ENCODE assay signal across 28 cellular contexts in genomic region chr13:52664269-52664668, GRCh38.
"Had no signal": no experiment of that assay in that cellular context is flagged by ENCODE, and none has a peak within 500 bp of the region (broad histone marks: within the 10 kb centered on the region; RNA-seq: fewer than 3 reads in every experiment).

No MANE protein-coding gene starts in this region.

- H3K27ac ChIP-seq: left ventricle myocardium inferior, neural progenitor cell, neutrophil, parathyroid adenoma, psoas muscle, right atrium auricular region, skin epidermis, stomach, testis, thyroid gland, transverse colon, upper lobe of left lung, vagina had no signal

- DNase-seq: islet precursor cell; left ventricle myocardium inferior; mesendoderm; naive B cell; natural killer cell; nephron progenitor cell; occipital lobe; psoas muscle; stimulated activated CD4-positive, alpha-beta T cell treated with anti-CD3 and anti-CD28 coated beads, Interleukin-12 subunit alpha, Interleukin-12 subunit beta, amount 100 ng/mL, for 4 hours; stimulated activated CD4-positive, alpha-beta T cell treated with anti-CD3 and anti-CD28 coated beads, Interleukin-15, amount 100 ng/mL, for 24 hours; stimulated activated CD4-positive, alpha-beta T cell treated with anti-CD3 and anti-CD28 coated beads, Interleukin-2, amount 100 ng/mL, for 24 hours; stimulated activated CD4-positive, alpha-beta T cell treated with anti-CD3 and anti-CD28 coated beads, Interleukin-4, amount 100 ng/mL, for 1 hour; stimulated activated naive B cell treated with anti-CD40 and anti-IgM and Interleukin-4, amounts not matched to agents 10 μg/mL and 1 μg/mL and 100 μg/mL, for 72 hours; stimulated activated naive CD8-positive, alpha-beta T cell treated with anti-CD3 and anti-CD28 coated beads, Interleukin-15, Interleukin-2, amounts not matched to agents 100 U/mL and 50 U/mL, for 24 hours; stomach; testis; thyroid gland; transverse colon; upper lobe of left lung had no signal

- ATAC-seq: natural killer cell; psoas muscle; sciatic nerve; stimulated activated naive B cell treated with anti-CD40 and anti-IgM and Interleukin-4, amounts not matched to agents 10 μg/mL and 1 μg/mL and 100 μg/mL, for 72 hours; stimulated activated naive CD8-positive, alpha-beta T cell treated with anti-CD3 and anti-CD28 coated beads, Interleukin-15, Interleukin-2, amounts not matched to agents 100 U/mL and 50 U/mL, for 24 hours had no signal

- H3K4me1 Mint-ChIP-seq: mesothelial cell of epicardium, nephron progenitor cell, neural progenitor cell had no signal

- H3K27ac Mint-ChIP-seq: mesothelial cell of epicardium; natural killer cell; nephron progenitor cell; neural progenitor cell; stimulated activated naive B cell treated with anti-CD40 and anti-IgM and Interleukin-4, amounts not matched to agents 10 μg/mL and 1 μg/mL and 100 μg/mL, for 72 hours had no signal

- H2AFZ ChIP-seq: neural progenitor cell, parathyroid adenoma had no signal

- H3K4me3 Mint-ChIP-seq: mesothelial cell of epicardium; naive B cell; natural killer cell; nephron progenitor cell; neural progenitor cell; stimulated activated naive B cell treated with anti-CD40 and anti-IgM and Interleukin-4, amounts not matched to agents 10 μg/mL and 1 μg/mL and 100 μg/mL, for 72 hours had no signal

- H3K9me3 Mint-ChIP-seq: mesothelial cell of epicardium; naive B cell; natural killer cell; nephron progenitor cell; neural progenitor cell; stimulated activated naive B cell treated with anti-CD40 and anti-IgM and Interleukin-4, amounts not matched to agents 10 μg/mL and 1 μg/mL and 100 μg/mL, for 72 hours had no signal

- H3K27me3 ChIP-seq: neural progenitor cell, neutrophil, right atrium auricular region, stomach, testis, thyroid gland, transverse colon, upper lobe of left lung, vagina had no signal

- H3K9me3 ChIP-seq: left ventricle myocardium inferior, neutrophil, psoas muscle, right atrium auricular region, stomach, testis, thyroid gland, transverse colon, upper lobe of left lung, vagina had no signal

- H3K4me1 ChIP-seq: neural progenitor cell, parathyroid adenoma, psoas muscle, right atrium auricular region, testis, thyroid gland, transverse colon, upper lobe of left lung, vagina had no signal

- H3K4me2 ChIP-seq: neural progenitor cell had no signal

- H3K4me3 ChIP-seq: left ventricle myocardium inferior, lung, neural progenitor cell, psoas muscle, right atrium auricular region, skin epidermis, stomach, testis, thyroid gland, transverse colon, upper lobe of left lung, vagina had no signal

- H3K9ac ChIP-seq: neural progenitor cell, parathyroid adenoma had no signal

- H3K27me3 Mint-ChIP-seq: naive B cell; stimulated activated naive B cell treated with anti-CD40 and anti-IgM and Interleukin-4, amounts not matched to agents 10 μg/mL and 1 μg/mL and 100 μg/mL, for 72 hours had no signal
